In the genomic region with DNA sequence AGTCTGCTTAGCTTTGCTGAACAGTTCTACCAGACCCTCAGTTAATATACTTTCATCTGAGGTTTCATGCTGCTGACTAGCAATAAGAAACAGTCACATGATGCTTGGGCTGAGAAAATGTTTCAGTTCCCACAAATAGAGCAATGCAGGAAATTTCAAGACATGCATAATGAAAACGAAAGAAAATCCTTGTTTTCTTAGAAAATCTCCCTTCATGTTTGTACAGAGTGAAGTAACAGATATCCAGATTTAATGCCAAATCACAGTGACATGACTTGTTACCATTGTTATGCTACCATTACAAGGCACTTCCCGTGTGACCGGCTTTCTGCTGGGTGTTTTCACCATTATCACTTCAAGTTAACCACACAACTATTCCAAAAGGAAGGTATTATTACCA, we compare ENCODE assay signal across 9 cellular contexts.
A peak's percentile ranks its signal among the peaks of the same experiment; 100 is the strongest.
DNase-seq lines count a peak whose midpoint lies in the region; ATAC-seq and TF ChIP-seq lines count a peak whose summit lies in the region.
"Had no signal": no experiment of that assay in that cellular context is flagged by ENCODE, and none has a peak within 500 bp of the region (broad histone marks: within the 10 kb centered on the region; RNA-seq: fewer than 3 reads in every experiment).

No MANE protein-coding gene starts in this region.

- DNase-seq in amniotic epithelial cell (ENCODE audit: low read depth), result peak; percentile 35
- no peak for DNase-seq in omental fat pad (ENCODE audit: low spot score)
- no peak for DNase-seq in mesenteric fat pad (ENCODE audit: low spot score)
- no peak for DNase-seq in NCI-H1092 (lab: John Stamatoyannopoulos, UW)
- DNase-seq in NCI-H774 (lab: John Stamatoyannopoulos, UW), result no peak
- DNase-seq in AG08395 (ENCODE audit: low spot score), result no peak

- ATAC-seq in GM18867 (IDR thresholded peaks at IDR 0.05; ENCODE audit: unreplicated experiment) (peak; percentile 52), HG02759 (IDR thresholded peaks at IDR 0.05; ENCODE audit: unreplicated experiment) (peak; percentile 58), omental fat pad (ENCODE audit: low FRiP score) (peak; percentile 27)
- ATAC-seq: HCT116 had no signal

- TF ChIP-seq CTCF in omental fat pad (IDR thresholded peaks at IDR 0.05), result no peak
